In the genomic region with DNA sequence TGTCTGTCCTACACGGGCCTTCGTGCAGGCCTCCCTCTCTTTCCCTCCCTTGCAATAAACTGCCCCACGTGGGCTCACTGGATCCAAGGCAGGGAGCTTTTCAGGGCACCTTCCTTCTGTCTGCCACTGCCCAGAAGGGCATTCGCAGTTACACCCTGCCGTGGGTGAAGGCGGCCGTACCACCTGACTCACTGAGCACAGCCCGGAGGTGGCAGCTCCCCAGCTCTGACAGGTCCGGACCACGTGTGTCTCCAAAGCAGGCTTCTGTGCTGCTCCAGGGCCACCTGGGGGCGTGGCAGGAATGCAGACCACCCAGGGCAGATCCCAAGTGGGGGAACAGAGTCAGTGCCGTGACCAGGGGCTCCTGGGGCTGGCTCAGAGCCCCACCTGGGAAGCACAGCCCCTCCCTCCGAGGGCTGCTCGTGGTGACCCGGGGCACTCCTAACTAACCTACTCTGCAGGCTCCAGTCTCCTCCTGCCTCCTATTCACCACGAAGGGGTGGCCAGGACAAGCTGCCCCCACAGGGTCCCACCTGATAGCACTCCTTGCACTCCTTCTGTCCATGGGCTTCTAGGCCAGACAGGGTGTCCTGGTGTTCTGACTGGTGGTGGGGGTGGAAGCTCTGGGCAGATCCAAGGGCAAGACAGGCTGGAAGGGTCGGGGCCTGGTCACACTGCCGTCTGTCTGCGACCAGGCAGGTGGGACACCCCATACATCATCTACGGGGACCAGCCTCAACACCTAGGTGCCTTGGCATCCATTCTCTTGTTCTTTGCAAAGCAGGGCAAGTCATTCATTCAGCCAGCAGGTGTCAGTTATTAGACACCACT, we compare ENCODE assay signal across 18 cellular contexts. TPM values are rescaled to one million over a fixed set of nuclear protein-coding genes. Genes with fewer than 3 reads are reported as not detected.
DNase-seq lines count a peak whose midpoint lies in the region; ATAC-seq and TF ChIP-seq lines count a peak whose summit lies in the region.
"Had no signal": no experiment of that assay in that cellular context is flagged by ENCODE, and none has a peak within 500 bp of the region (broad histone marks: within the 10 kb centered on the region; RNA-seq: fewer than 3 reads in every experiment).

No MANE protein-coding gene starts in this region.

- peaks cover 21% of the 10 kb centered on the region for H3K9me3 Mint-ChIP-seq in activated T-cell treated with anti-CD3 and anti-CD28 coated beads, Interleukin-2, amount 50 U/mL, for 4 hours
- H3K9me3 Mint-ChIP-seq in type B pancreatic cell: peaks cover 13% of the 10 kb centered on the region

- peaks cover 22% of the 10 kb centered on the region for H3K4me1 Mint-ChIP-seq in activated T-cell treated with anti-CD3 and anti-CD28 coated beads, Interleukin-2, amount 50 U/mL, for 4 hours (ENCODE audit: low read depth)
- peaks cover 17% of the 10 kb centered on the region for H3K4me1 Mint-ChIP-seq in type B pancreatic cell (ENCODE audit: unreplicated experiment)

- no peak overlapping the region for H3K27ac ChIP-seq in lung (ENCODE audit: low read depth in 1 of 2, low read length in 1 of 2)
- H3K27ac ChIP-seq: neural progenitor cell, testis had no signal

- H3K27ac Mint-ChIP-seq in type B pancreatic cell: no peak overlapping the region
- H3K27ac Mint-ChIP-seq: neural progenitor cell had no signal

- H3K4me3 ChIP-seq in lung: no peak overlapping the region
- H3K4me3 ChIP-seq: neural progenitor cell, testis had no signal

- H3K27me3 ChIP-seq in lung (ENCODE audit: control insufficient read depth, insufficient read depth): no peaks in the 10 kb centered on the region
- H3K27me3 ChIP-seq: neural progenitor cell, testis had no signal

- H3K9me3 ChIP-seq in lung (ENCODE audit: control insufficient read depth in 2 of 2, insufficient read depth in 1 of 2, low read length in 1 of 2): peaks cover 2 to 9% of the 10 kb centered on the region in 2 donors
- H3K9me3 ChIP-seq: testis had no signal

- peaks cover 10% of the 10 kb centered on the region for H3K27me3 Mint-ChIP-seq in activated T-cell treated with anti-CD3 and anti-CD28 coated beads, Interleukin-2, amount 50 U/mL, for 4 hours (ENCODE audit: low read depth)
- H3K27me3 Mint-ChIP-seq in type B pancreatic cell: no peaks in the 10 kb centered on the region

- peaks cover 0 to 20% of the 10 kb centered on the region in 2 donors for H3K4me1 ChIP-seq in lung (ENCODE audit: control insufficient read depth in 2 of 2, insufficient read depth in 2 of 2, low read length in 2 of 2)

- TF ChIP-seq CTCF in lung (IDR thresholded peaks at IDR 0.05; ENCODE audit: control extremely low read depth, extremely low read depth) (no peak), type B pancreatic cell (conservative IDR thresholded peaks at IDR 0.05) (no peak)

- H3K4me3 Mint-ChIP-seq in activated T-cell treated with anti-CD3 and anti-CD28 coated beads, Interleukin-2, amount 50 U/mL, for 4 hours: no peak overlapping the region
- H3K4me3 Mint-ChIP-seq in type B pancreatic cell: no peak overlapping the region

- ATAC-seq in activated T-cell treated with anti-CD3 and anti-CD28 coated beads, Interleukin-2, amount 50 U/mL, for 4 hours: no peak
- no peak for ATAC-seq in lung (ENCODE audit: insufficient read depth, low FRiP score)
- ATAC-seq: activated CD4-positive, CD25-positive, alpha-beta regulatory T cell treated with anti-CD3 and anti-CD28 coated beads, Interleukin-2, amount 50 U/mL, for 24 hours; left colon; SK-N-SH treated with all-trans-retinoic acid at 6 μM for 48 hours had no signal

- H3K36me3 ChIP-seq in lung (ENCODE audit: control insufficient read depth in 2 of 2, insufficient read depth in 2 of 2, low read length in 2 of 2): peaks cover 0 to 6% of the 10 kb centered on the region in 2 donors
- H3K36me3 ChIP-seq: neural progenitor cell had no signal

- DNase-seq in activated T-cell treated with anti-CD3 and anti-CD28 coated beads, Interleukin-2, amount 50 U/mL, for 48 hours: peak; percentile 12 to 17
- no peak for DNase-seq in activated T-cell treated with anti-CD3 and anti-CD28 coated beads, Interleukin-2, amount 50 U/mL, for 4 hours
- DNase-seq in cerebellum (ENCODE audit: low spot score) (peak; percentile 52), lung (ENCODE audit: low spot score) (peak; percentile 28), type B pancreatic cell (ENCODE audit: extremely low spot score, unreplicated experiment) (peak; percentile 61), putamen (ENCODE audit: low spot score) (no peak), kidney glomerular epithelial cell (lab: John Stamatoyannopoulos, UW) (no peak), NCI-H1694 treated with DMSO at 0.1 percent for 48 hours (lab: John Stamatoyannopoulos, UW) (no peak)
- DNase-seq: ACHN, Calu3, glutamatergic neuron, left colon, NCI-H2171 treated with DMSO at 0.1 percent for 48 hours, testis had no signal

- H3K36me3 Mint-ChIP-seq in activated T-cell treated with anti-CD3 and anti-CD28 coated beads, Interleukin-2, amount 50 U/mL, for 4 hours (ENCODE audit: insufficient read depth): peaks cover 9% of the 10 kb centered on the region
- H3K36me3 Mint-ChIP-seq in type B pancreatic cell: peaks cover 26% of the 10 kb centered on the region
- H3K36me3 Mint-ChIP-seq: neural progenitor cell had no signal

- WGBS in lung, 2 donors: 86 to 90% methylated on average over 20 of the region's 20 CpGs

RNA-seq across cellular contexts. Expression of gene SNED1, which starts 9.7 kb away (rescaled TPM):
- total RNA-seq in activated T-cell treated with anti-CD3 and anti-CD28 coated beads, Interleukin-2, amount 50 U/mL, for 4 hours: 1 to 10 TPM in 2 of 3 donors, under 1 TPM in 1; 0.53 to 2.1 (median 1.3) TPM
- total RNA-seq in cerebellum: 12.0 TPM
- total RNA-seq in lung: 10 to 100 TPM; 57.1 to 74.6 TPM
- polyA plus RNA-seq in lung: 10 to 100 TPM in 1 of 2 donors, 1 to 10 TPM in 1; 5.9 to 12.3 TPM
- 9.7 and 140 TPM in 2 replicates for total RNA-seq in type B pancreatic cell (ENCODE audit: low replicate concordance)
- total RNA-seq: HT-29 had no signal

Comparison
In these comparisons a context has a peak if more than half of its experiments do, and no peak if none do; other contexts are left out.
1. DNase-seq: peak in activated T-cell treated with anti-CD3 and anti-CD28 coated beads, Interleukin-2, amount 50 U/mL, for 48 hours (2 of 2), cerebellum (single experiment), lung (single experiment) and type B pancreatic cell (single experiment); none in activated T-cell treated with anti-CD3 and anti-CD28 coated beads, Interleukin-2, amount 50 U/mL, for 4 hours (single experiment), putamen (single experiment), kidney glomerular epithelial cell (single experiment) and NCI-H1694 treated with DMSO at 0.1 percent for 48 hours (single experiment).